In the genomic region with DNA sequence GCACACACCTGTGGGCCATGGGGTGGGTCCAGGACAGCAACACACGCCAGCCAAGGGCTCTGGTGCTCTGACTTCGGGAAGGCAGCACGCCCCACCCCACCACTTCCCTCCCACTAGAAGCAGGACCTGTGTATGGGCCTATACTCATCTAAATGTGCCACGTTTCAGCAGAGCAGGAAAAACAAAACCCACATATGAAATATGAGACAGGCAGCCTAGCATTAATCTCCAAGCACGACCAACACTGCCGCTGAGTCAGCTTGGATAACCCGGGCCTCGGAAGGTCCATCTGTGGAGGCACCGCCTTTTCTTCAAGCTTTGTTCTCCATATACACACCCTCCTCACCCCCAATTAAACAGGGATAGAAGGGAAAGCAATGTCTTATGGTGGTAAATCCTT, we compare ENCODE assay signal across 1 cellular context.
TF ChIP-seq lines count a peak whose summit lies in the region.

No MANE protein-coding gene starts in this region.

TF ChIP-seq in HepG2, 621 proteins besides CTCF, POLR2A, EP300 and RAD21 (continued from another document):
- TF ChIP-seq AHR (CRISPR knock-in tag; IDR thresholded peaks at IDR 0.05) (no peak), MIXL1 (CRISPR knock-in tag; IDR thresholded peaks at IDR 0.05) (no peak), RXRA (CRISPR knock-in tag; IDR thresholded peaks at IDR 0.05) (no peak), GABPA (IDR thresholded peaks at IDR 0.05; ENCODE audit: low read depth, low read length) (no peak), GABPA (CRISPR knock-in tag; IDR thresholded peaks at IDR 0.05; ENCODE audit: low read depth) (no peak), ZFY (CRISPR knock-in tag; IDR thresholded peaks at IDR 0.05) (no peak), PPARG (CRISPR knock-in tag; conservative IDR thresholded peaks at IDR 0.05) (no peak), HNRNPL (IDR thresholded peaks at IDR 0.05; ENCODE audit: low read depth, low read length) (no peak), ZNF543 (CRISPR knock-in tag; IDR thresholded peaks at IDR 0.05) (no peak)
- TF ChIP-seq, protein P1, sequence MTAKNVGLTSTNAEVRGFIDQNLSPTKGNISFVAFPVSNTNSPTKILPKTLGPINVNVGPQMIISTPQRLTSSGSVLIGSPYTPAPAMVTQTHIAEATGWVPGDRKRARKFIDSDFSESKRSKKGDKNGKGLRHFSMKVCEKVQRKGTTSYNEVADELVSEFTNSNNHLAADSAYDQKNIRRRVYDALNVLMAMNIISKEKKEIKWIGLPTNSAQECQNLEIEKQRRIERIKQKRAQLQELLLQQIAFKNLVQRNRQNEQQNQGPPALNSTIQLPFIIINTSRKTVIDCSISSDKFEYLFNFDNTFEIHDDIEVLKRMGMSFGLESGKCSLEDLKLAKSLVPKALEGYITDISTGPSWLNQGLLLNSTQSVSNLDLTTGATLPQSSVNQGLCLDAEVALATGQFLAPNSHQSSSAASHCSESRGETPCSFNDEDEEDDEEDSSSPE (CRISPR knock-in tag; IDR thresholded peaks at IDR 0.05), result no peak
- TF ChIP-seq, protein P2, sequence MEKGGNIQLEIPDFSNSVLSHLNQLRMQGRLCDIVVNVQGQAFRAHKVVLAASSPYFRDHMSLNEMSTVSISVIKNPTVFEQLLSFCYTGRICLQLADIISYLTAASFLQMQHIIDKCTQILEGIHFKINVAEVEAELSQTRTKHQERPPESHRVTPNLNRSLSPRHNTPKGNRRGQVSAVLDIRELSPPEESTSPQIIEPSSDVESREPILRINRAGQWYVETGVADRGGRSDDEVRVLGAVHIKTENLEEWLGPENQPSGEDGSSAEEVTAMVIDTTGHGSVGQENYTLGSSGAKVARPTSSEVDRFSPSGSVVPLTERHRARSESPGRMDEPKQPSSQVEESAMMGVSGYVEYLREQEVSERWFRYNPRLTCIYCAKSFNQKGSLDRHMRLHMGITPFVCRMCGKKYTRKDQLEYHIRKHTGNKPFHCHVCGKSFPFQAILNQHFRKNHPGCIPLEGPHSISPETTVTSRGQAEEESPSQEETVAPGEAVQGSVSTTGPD (CRISPR knock-in tag; IDR thresholded peaks at IDR 0.05), result no peak
- TF ChIP-seq, protein P3, sequence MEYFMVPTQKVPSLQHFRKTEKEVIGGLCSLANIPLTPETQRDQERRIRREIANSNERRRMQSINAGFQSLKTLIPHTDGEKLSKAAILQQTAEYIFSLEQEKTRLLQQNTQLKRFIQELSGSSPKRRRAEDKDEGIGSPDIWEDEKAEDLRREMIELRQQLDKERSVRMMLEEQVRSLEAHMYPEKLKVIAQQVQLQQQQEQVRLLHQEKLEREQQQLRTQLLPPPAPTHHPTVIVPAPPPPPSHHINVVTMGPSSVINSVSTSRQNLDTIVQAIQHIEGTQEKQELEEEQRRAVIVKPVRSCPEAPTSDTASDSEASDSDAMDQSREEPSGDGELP (IDR thresholded peaks at IDR 0.05; ENCODE audit: borderline replicate concordance, low read depth), result no peak
- TF ChIP-seq, protein P4, sequence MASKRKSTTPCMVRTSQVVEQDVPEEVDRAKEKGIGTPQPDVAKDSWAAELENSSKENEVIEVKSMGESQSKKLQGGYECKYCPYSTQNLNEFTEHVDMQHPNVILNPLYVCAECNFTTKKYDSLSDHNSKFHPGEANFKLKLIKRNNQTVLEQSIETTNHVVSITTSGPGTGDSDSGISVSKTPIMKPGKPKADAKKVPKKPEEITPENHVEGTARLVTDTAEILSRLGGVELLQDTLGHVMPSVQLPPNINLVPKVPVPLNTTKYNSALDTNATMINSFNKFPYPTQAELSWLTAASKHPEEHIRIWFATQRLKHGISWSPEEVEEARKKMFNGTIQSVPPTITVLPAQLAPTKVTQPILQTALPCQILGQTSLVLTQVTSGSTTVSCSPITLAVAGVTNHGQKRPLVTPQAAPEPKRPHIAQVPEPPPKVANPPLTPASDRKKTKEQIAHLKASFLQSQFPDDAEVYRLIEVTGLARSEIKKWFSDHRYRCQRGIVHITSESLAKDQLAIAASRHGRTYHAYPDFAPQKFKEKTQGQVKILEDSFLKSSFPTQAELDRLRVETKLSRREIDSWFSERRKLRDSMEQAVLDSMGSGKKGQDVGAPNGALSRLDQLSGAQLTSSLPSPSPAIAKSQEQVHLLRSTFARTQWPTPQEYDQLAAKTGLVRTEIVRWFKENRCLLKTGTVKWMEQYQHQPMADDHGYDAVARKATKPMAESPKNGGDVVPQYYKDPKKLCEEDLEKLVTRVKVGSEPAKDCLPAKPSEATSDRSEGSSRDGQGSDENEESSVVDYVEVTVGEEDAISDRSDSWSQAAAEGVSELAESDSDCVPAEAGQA (IDR thresholded peaks at IDR 0.05; ENCODE audit: low read depth), result no peak
- TF ChIP-seq, protein P4 (CRISPR knock-in tag; IDR thresholded peaks at IDR 0.05; ENCODE audit: borderline replicate concordance), result no peak
- TF ChIP-seq, protein P5, sequence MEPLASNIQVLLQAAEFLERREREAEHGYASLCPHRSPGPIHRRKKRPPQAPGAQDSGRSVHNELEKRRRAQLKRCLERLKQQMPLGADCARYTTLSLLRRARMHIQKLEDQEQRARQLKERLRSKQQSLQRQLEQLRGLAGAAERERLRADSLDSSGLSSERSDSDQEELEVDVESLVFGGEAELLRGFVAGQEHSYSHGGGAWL (CRISPR knock-in tag; IDR thresholded peaks at IDR 0.05), result no peak
